ENCODE assay signal across 8 cellular contexts in the genomic region with DNA sequence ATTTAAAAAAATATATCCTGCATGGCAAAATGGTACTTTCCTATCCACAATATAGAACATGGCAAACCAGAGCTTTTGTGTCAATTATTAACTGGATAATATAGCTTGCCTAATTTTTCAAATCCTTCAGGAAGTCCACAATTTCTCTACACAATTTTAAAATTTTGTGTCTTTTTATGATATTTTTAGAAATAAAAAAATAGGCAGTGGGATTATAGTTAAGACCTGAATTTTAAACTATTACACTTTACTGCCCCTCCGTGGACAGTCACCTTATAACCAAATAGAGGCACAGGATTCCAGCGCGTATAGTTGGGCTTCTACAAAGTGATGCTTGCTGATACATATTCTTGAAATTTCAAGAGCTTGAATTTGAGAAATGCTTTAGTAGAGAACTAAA. TPM values are rescaled to one million over a fixed set of nuclear protein-coding genes. Genes with fewer than 3 reads are reported as not detected.
DNase-seq lines count a peak whose midpoint lies in the region; ATAC-seq, FAIRE-seq and TF ChIP-seq lines count a peak whose summit lies in the region.

No MANE protein-coding gene starts in this region.

- peak; percentile 47 for TF ChIP-seq CTCF in astrocyte of the cerebellum (IDR thresholded peaks at IDR 0.05; ENCODE audit: low read depth, low read length, missing control alignments)
- peak; percentile 31 to 48 (median 39) for TF ChIP-seq CTCF in keratinocyte (optimal IDR thresholded peaks at IDR 0.05 in 1 of 3, IDR thresholded peaks at IDR 0.05 in 1 of 3, conservative IDR thresholded peaks at IDR 0.05 in 1 of 3; ENCODE audit: extremely low read depth in 1 of 3, insufficient read depth in 2 of 3, low read length in 3 of 3)

- DNase-seq in Ammon's horn (ENCODE audit: low spot score) (peak; percentile 64), GM12892 (ENCODE audit: insufficient read length) (peak; percentile 25), NOMO-1 treated with dmso at 0.1 percent for 144 hours (lab: John Stamatoyannopoulos, UW; ENCODE audit: unreplicated experiment) (peak; percentile 34), astrocyte of the cerebellum (ENCODE audit: low read depth) (peak; percentile 41), keratinocyte (ENCODE audit: low read depth, low spot score) (no peak)
- peak; percentile 33 for DNase-seq in stimulated activated naive CD8-positive, alpha-beta T cell treated with anti-CD3 and anti-CD28 coated beads, Interleukin-15, Interleukin-2, amounts not matched to agents 100 U/mL and 50 U/mL, for 24 hours

- TF ChIP-seq POLR2A in GM12892 (IDR thresholded peaks at IDR 0.05; ENCODE audit: low read depth, low read length) = no peak

- no peaks in the 10 kb centered on the region for H3K9me3 ChIP-seq in keratinocyte (ENCODE audit: control insufficient read depth, low read depth, low read length)

- no peak for ATAC-seq in stimulated activated naive CD8-positive, alpha-beta T cell treated with anti-CD3 and anti-CD28 coated beads, Interleukin-15, Interleukin-2, amounts not matched to agents 100 U/mL and 50 U/mL, for 24 hours
- ATAC-seq in GM19023 (IDR thresholded peaks at IDR 0.05; ENCODE audit: unreplicated experiment) (no peak), GM19455 (IDR thresholded peaks at IDR 0.05; ENCODE audit: unreplicated experiment) (no peak)

- no peak overlapping the region for H3K9ac ChIP-seq in keratinocyte (ENCODE audit: control insufficient read depth, extremely low read depth, insufficient read depth, low read length)

- no peaks in the 10 kb centered on the region for H3K27me3 ChIP-seq in keratinocyte (ENCODE audit: control insufficient read depth, extremely low read depth, insufficient read depth, low read length)

- no peaks in the 10 kb centered on the region for H3K36me3 ChIP-seq in keratinocyte (ENCODE audit: control insufficient read depth in 2 of 2, extremely low read depth in 1 of 2, insufficient read depth in 2 of 2, low read length in 2 of 2)

- H3K9me1 ChIP-seq in keratinocyte (ENCODE audit: control insufficient read depth, extremely low read depth, insufficient read depth, low read length) = no peaks in the 10 kb centered on the region

- FAIRE-seq in GM12892 (lab: Jason Lieb, UNC) (peak; percentile 81), keratinocyte (lab: Jason Lieb, UNC) (peak; percentile 29)

- in situ Hi-C loops in astrocyte of the cerebellum (cut with HindIII; ENCODE audit: low sequenced_read_pairs) = no loop called here

- peaks cover 7% of the 10 kb centered on the region for H3K4me1 ChIP-seq in keratinocyte (ENCODE audit: control insufficient read depth, extremely low read depth, insufficient read depth, low read length)

- H2AFZ ChIP-seq in keratinocyte (ENCODE audit: control insufficient read depth, low read length) = no peak overlapping the region

- no peak overlapping the region for H3K4me3 ChIP-seq in astrocyte of the cerebellum (ENCODE audit: low read depth, low read length)
- no peak overlapping the region for H3K4me3 ChIP-seq in keratinocyte (ENCODE audit: control insufficient read depth in 2 of 3, extremely low read depth in 1 of 3, insufficient read depth in 2 of 3, low read depth in 1 of 3, low read length in 3 of 3)

- no peaks in the 10 kb centered on the region for H3K79me2 ChIP-seq in keratinocyte (ENCODE audit: control insufficient read depth, insufficient read depth, low read length)

- H4K20me1 ChIP-seq in keratinocyte (ENCODE audit: control insufficient read depth, extremely low read depth, insufficient read depth, low read length) = no peaks in the 10 kb centered on the region

- H3K27ac ChIP-seq in keratinocyte (ENCODE audit: control insufficient read depth, insufficient read depth, low read length) = no peak overlapping the region

- dilution Hi-C loops in keratinocyte (cut with MboI; ENCODE audit: extremely low pct_ligation_motif_present, low sequenced_read_pairs) = no loop called here

- no peak overlapping the region for H3K4me2 ChIP-seq in keratinocyte (ENCODE audit: control insufficient read depth, extremely low read depth, insufficient read depth, low read depth, low read length)

RNA-seq across cellular contexts. Expression of gene DMC1, which starts 2.1 kb away (rescaled TPM):
- polyA plus RNA-seq in GM12892 (2012; ENCODE audit: missing spikeins) = 8.2 TPM
- 0.26 to 0.30 TPM in 2 of 3 replicates, not detected in the other for polyA plus RNA-seq in keratinocyte
- not detected for polyA plus RNA-seq in keratinocyte (2011; ENCODE audit: low read depth)
- polyA plus RNA-seq in keratinocyte (2011; cell fraction: cytosol; rRNA removed) = 0.04 TPM in 2 replicates
- polyA plus RNA-seq in keratinocyte (2011; cell fraction: nucleus; rRNA removed) = 0.05 TPM in 1 of 2 replicates, not detected in the other
- polyA plus RNA-seq in keratinocyte (2012; ENCODE audit: low replicate concordance) = 0.94 TPM in 1 of 2 replicates, not detected in the other
- not detected in 3 replicates for polyA minus RNA-seq in keratinocyte
- polyA minus RNA-seq in keratinocyte (2011; cell fraction: cytosol; rRNA and poly(A)+ RNA removed) = not detected
- not detected in 2 replicates for polyA minus RNA-seq in keratinocyte (2011; cell fraction: nucleus; rRNA and poly(A)+ RNA removed)
